ENCODE assay signal across 13 cellular contexts in genomic region chr2:20212459-20212870, GRCh38. TPM values are rescaled to one million over a fixed set of nuclear protein-coding genes. Genes with fewer than 3 reads are reported as not detected.
DNase-seq lines count a peak whose midpoint lies in the region; ATAC-seq, FAIRE-seq and TF ChIP-seq lines count a peak whose summit lies in the region.
"Had no signal": no experiment of that assay in that cellular context is flagged by ENCODE, and none has a peak within 500 bp of the region (broad histone marks: within the 10 kb centered on the region; RNA-seq: fewer than 3 reads in every experiment).

No MANE protein-coding gene starts in this region.

- DNase-seq in AG10803 (ENCODE audit: low read depth) (peak; percentile 19), RPMI8226 (peak; percentile 76), kidney (peak; percentile 80), psoas muscle (no peak), amygdala (lab: John Stamatoyannopoulos, UW) (no peak)
- DNase-seq: activated CD8-positive, alpha-beta memory T cell treated with anti-CD3 and anti-CD28 coated beads, Interleukin-2, amount 50 U/mL, for 4 hours; C1 segment of cervical spinal cord; effector CD8-positive, alpha-beta T cell had no signal

- H3K4me1 ChIP-seq in kidney (ENCODE audit: control insufficient read depth in 1 of 2, insufficient read depth in 1 of 2, low read depth in 1 of 2, low read length in 2 of 2): peaks cover 46 to 65% of the 10 kb centered on the region in 2 donors
- no peaks in the 10 kb centered on the region for H3K4me1 ChIP-seq in psoas muscle

- 67 to 69% (median 69%) methylated on average over 11 of the region's 11 CpGs for WGBS in psoas muscle, 3 donors

- no peak for FAIRE-seq in kidney (lab: Jason Lieb, UNC)
- FAIRE-seq: GM19239 had no signal

- H3K36me3 ChIP-seq in kidney (ENCODE audit: control insufficient read depth in 1 of 2, insufficient read depth in 2 of 2, low read length in 2 of 2) (peaks cover 2 to 9% of the 10 kb centered on the region in 2 donors), psoas muscle (ENCODE audit: insufficient read depth in 1 of 2, low read depth in 1 of 2) (no peaks in the 10 kb centered on the region)

- no peaks in the 10 kb centered on the region for H3K27me3 ChIP-seq in psoas muscle (ENCODE audit: insufficient read depth in 3 of 3, low read length in 2 of 3)

- ATAC-seq in GM21619 (IDR thresholded peaks at IDR 0.05; ENCODE audit: unreplicated experiment): peak; percentile 58
- ATAC-seq in psoas muscle: no peak
- ATAC-seq in HG02642 (IDR thresholded peaks at IDR 0.05; ENCODE audit: poor library complexity, unreplicated experiment): no peak
- no peak for ATAC-seq in HG03280 (IDR thresholded peaks at IDR 0.05; ENCODE audit: unreplicated experiment)

- intact Hi-C loops in kidney (cut with DNase I) (no loop called here), psoas muscle (cut with DNase I) (no loop called here)

- no peaks in the 10 kb centered on the region for H3K9me3 ChIP-seq in kidney (ENCODE audit: control insufficient read depth in 1 of 2, low read length in 2 of 2)
- no peaks in the 10 kb centered on the region for H3K9me3 ChIP-seq in psoas muscle

- H3K4me3 ChIP-seq in AG10803 (ENCODE audit: low read length): no peak overlapping the region
- no peak overlapping the region for H3K4me3 ChIP-seq in kidney (ENCODE audit: low read length in 2 of 2)
- no peak overlapping the region for H3K4me3 ChIP-seq in psoas muscle
- H3K4me3 ChIP-seq: lung had no signal

- TF ChIP-seq CTCF in AG10803 (conservative IDR thresholded peaks at IDR 0.05; ENCODE audit: low read length): no peak
- TF ChIP-seq CTCF in kidney (IDR thresholded peaks at IDR 0.05; ENCODE audit: borderline replicate concordance, extremely low read depth, insufficient read depth): no peak
- no peak for TF ChIP-seq CTCF in psoas muscle (IDR thresholded peaks at IDR 0.05)

- H3K27ac ChIP-seq in kidney (ENCODE audit: low read depth in 2 of 2, low read length in 2 of 2) (peak overlapping the region; percentile 71 to 83), psoas muscle (no peak overlapping the region)

- peak overlapping the region in 1 of 2 donors; percentile 34 for H3K9ac ChIP-seq in kidney (ENCODE audit: low read length in 2 of 2)

RNA-seq across cellular contexts. Expression of gene SDC1, which starts 12.5 kb away (rescaled TPM):
- total RNA-seq in kidney: 266 TPM
- polyA plus RNA-seq in kidney (ENCODE audit: insufficient read depth, low read depth, low replicate concordance): 206 TPM
- total RNA-seq in psoas muscle: under 1 TPM in 3 of 4 donors, not detected in 1; 0.09 to 0.38 (median 0.13) TPM
- under 1 TPM; 0.07 to 0.38 (median 0.10) TPM for polyA plus RNA-seq in psoas muscle

Comparison
In these comparisons a context has a peak if more than half of its experiments do, and no peak if none do; other contexts are left out.
1. DNase-seq: peak in AG10803 (single experiment), RPMI8226 (single experiment) and kidney (single experiment); none in psoas muscle (0 of 2) and amygdala (0 of 56).
2. RNA of gene SDC1, which starts 12.5 kb away (total RNA-seq): 266 TPM in kidney (single experiment); 0.09 to 0.38 TPM in psoas muscle; every median in the first group is over 100 times any median in the second.